21 cellular contexts compared by ENCODE assay signal in genomic region chr2:96697476-96697875, GRCh38. TPM values are rescaled to one million over a fixed set of nuclear protein-coding genes. Genes with fewer than 3 reads are reported as not detected.
"Had no signal": no experiment of that assay in that cellular context is flagged by ENCODE, and none has a peak within 500 bp of the region (broad histone marks: within the 10 kb centered on the region; RNA-seq: fewer than 3 reads in every experiment).

No MANE protein-coding gene starts in this region.

- H3K4me3 ChIP-seq: K562, Peyer's patch had no signal

- ATAC-seq: activated CD4-positive, CD25-positive, alpha-beta regulatory T cell treated with anti-CD3 and anti-CD28 coated beads, Interleukin-2, amount 50 U/mL, for 24 hours; activated T-cell treated with anti-CD3 and anti-CD28 coated beads, Interleukin-2, amount 50 U/mL, for 4 hours; activated T-helper 17 cell treated with anti-CD3 and anti-CD28 coated beads, Interleukin-2, amount 50 U/mL, for 72 hours; K562 had no signal

- H3K9me3 ChIP-seq: Peyer's patch had no signal

- H3K36me3 ChIP-seq: brain microvascular endothelial cell, Peyer's patch had no signal

- H3K27ac ChIP-seq: brain microvascular endothelial cell, Peyer's patch had no signal

- FAIRE-seq: K562 had no signal

- H3K4me1 ChIP-seq: Peyer's patch had no signal

- DNase-seq: activated CD4-positive, alpha-beta T cell treated with anti-CD3 and anti-CD28 coated beads for 48 hours; activated CD4-positive, alpha-beta T cell treated with anti-CD3 and anti-CD28 coated beads, Interleukin-2, amount 50 U/mL, for 4 hours; activated CD8-positive, alpha-beta memory T cell treated with anti-CD3 and anti-CD28 coated beads for 24 hours; activated gamma-delta T cell; activated naive CD4-positive, alpha-beta T cell treated with anti-CD3 and anti-CD28 coated beads for 36 hours; activated T-cell treated with anti-CD3 and anti-CD28 coated beads, Interleukin-2, amount 50 U/mL, for 4 hours; brain microvascular endothelial cell; caudate nucleus; Karpas-422; MM.1S; NCI-H1048; NCI-H1417; NCI-H1930; NCI-H446; NCI-H524; Peyer's patch; SHP77 treated with DMSO at 0.1 percent for 48 hours had no signal

- H3K27me3 ChIP-seq: brain microvascular endothelial cell, Peyer's patch had no signal

RNA-seq across cellular contexts. Expression of gene FER1L5, which starts 54.9 kb away (rescaled TPM):
- total RNA-seq: activated naive CD4-positive, alpha-beta T cell treated with anti-CD3 and anti-CD28 coated beads for 36 hours; activated T-cell treated with anti-CD3 and anti-CD28 coated beads, Interleukin-2, amount 50 U/mL, for 4 hours; activated T-helper 17 cell treated with anti-CD3 and anti-CD28 coated beads, Interleukin-2, amount 50 U/mL, for 72 hours; K562; Peyer's patch; SK-MEL-5 had no signal
